ENCODE assay signal across 19 cellular contexts in genomic region chr1:158103275-158103674, GRCh38.
DNase-seq lines count a peak whose midpoint lies in the region; ATAC-seq, FAIRE-seq and TF ChIP-seq lines count a peak whose summit lies in the region.
"Had no signal": no experiment of that assay in that cellular context is flagged by ENCODE, and none has a peak within 500 bp of the region (broad histone marks: within the 10 kb centered on the region; RNA-seq: fewer than 3 reads in every experiment).

No MANE protein-coding gene starts in this region.

- TF ChIP-seq RAD21 in H1 (IDR thresholded peaks at IDR 0.05 in 1 of 2, conservative IDR thresholded peaks at IDR 0.05 in 1 of 2; ENCODE audit: low read depth in 2 of 2, low read length in 2 of 2): no peak

- BruUV-seq in A673 (replicated peaks; lab: Mats Ljungman, UMichigan): TSS peak; percentile 87

- H4K8ac ChIP-seq in H1 (ENCODE audit: extremely low read depth, insufficient read depth, low read length): no peak overlapping the region

- no peak for ATAC-seq in psoas muscle

- no peak overlapping the region for H2AK5ac ChIP-seq in H1 (ENCODE audit: low read depth, low read length)

- WGBS in HUES64: no CpG with 5 or more reads among the region's 1 CpG
- 0% methylated on average over 1 of the region's 1 CpG; no CpG with 5 or more reads in 1 of the 2 experiments for WGBS in H1 (ENCODE audit: extremely low coverage in 1 of 2, insufficient coverage in 1 of 2, insufficient read length in 1 of 2, insufficient replicate concordance in 2 of 2, low coverage in 1 of 2, low lambda C conversion rate in 2 of 2, missing lambda C conversion rate in 1 of 2), 2 experiments
- 54% methylated on average over 1 of the region's 1 CpG for WGBS in suprapubic skin
- 38 to 50% (median 40%) methylated on average over 1 of the region's 1 CpG for WGBS in psoas muscle, 3 donors

- peak overlapping the region; percentile 64 to 89 for H3K4me2 ChIP-seq in H1 (ENCODE audit: insufficient read depth in 1 of 2, low read depth in 2 of 2, low read length in 2 of 2)
- H3K4me2 ChIP-seq: BLaER1 had no signal

- peak overlapping the region; percentile 57 for H4K5ac ChIP-seq in H1 (ENCODE audit: insufficient read length, low read depth, low read length)

- H3K27me3 ChIP-seq in A673 (replicated peaks; ENCODE audit: insufficient read depth, low read depth, low read length, poor library complexity) (no peaks in the 10 kb centered on the region), HUES64 (ENCODE audit: insufficient read depth, low read length) (no peaks in the 10 kb centered on the region), H1 (replicated peaks in 1 of 4; ENCODE audit: control insufficient read depth in 3 of 4, extremely low read depth in 1 of 4, insufficient read depth in 3 of 4, low read length in 3 of 4) (no peaks in the 10 kb centered on the region), iPS-20b (ENCODE audit: insufficient read depth, low read length) (no peaks in the 10 kb centered on the region), suprapubic skin (peaks cover 8% of the 10 kb centered on the region), ascending aorta (no peaks in the 10 kb centered on the region), psoas muscle (ENCODE audit: insufficient read depth in 3 of 3, low read length in 2 of 3) (peaks cover 0 to 5% (median 0%) of the 10 kb centered on the region in 3 donors)
- H3K27me3 ChIP-seq: BLaER1 had no signal

- H3K18ac ChIP-seq in H1 (ENCODE audit: extremely low read depth, low read length): peak overlapping the region; percentile 75

- no peaks in the 10 kb centered on the region for H3K79me2 ChIP-seq in H1 (ENCODE audit: control insufficient read depth in 1 of 2, insufficient read depth in 2 of 2, low read length in 2 of 2)

- no peak overlapping the region for H3K56ac ChIP-seq in H1 (replicated peaks; ENCODE audit: insufficient read length, low read depth, low read length)

- H3K14ac ChIP-seq in H1 (ENCODE audit: insufficient read length): no peak overlapping the region

- H2BK12ac ChIP-seq in H1 (ENCODE audit: low read depth, low read length): no peak overlapping the region

- H3K79me1 ChIP-seq in H1 (ENCODE audit: low read depth, low read length): no peaks in the 10 kb centered on the region

- H2BK15ac ChIP-seq in H1 (ENCODE audit: low read length): no peak overlapping the region

- peak overlapping the region; percentile 27 for H2BK20ac ChIP-seq in H1 (ENCODE audit: low read length)

- peak overlapping the region; percentile 82; the same call in 1 of the 2 replicates for H2BK5ac ChIP-seq in H1 (ENCODE audit: low read depth, low read length)

- intact Hi-C loops in A673 (cut with micrococcal nuclease; ENCODE audit: unreplicated experiment): no loop called here
- intact Hi-C loops in ascending aorta (cut with DNase I): no loop called here
- intact Hi-C loops in psoas muscle (cut with DNase I): no loop called here

- FAIRE-seq in H1 (lab: Jason Lieb, UNC): no peak
- FAIRE-seq: GM19239, HTR-8/SVneo had no signal

- TF ChIP-seq EP300 in H1 (IDR thresholded peaks at IDR 0.05; ENCODE audit: borderline replicate concordance in 1 of 2, low read depth in 2 of 2, low read length in 2 of 2) (no peak), suprapubic skin (IDR thresholded peaks at IDR 0.05) (no peak)

- CTCF ChIA-PET in A673 (lab: Charles Lee): interaction anchor here (0.6 to 2.2 kb wide), 9 partner anchors 8 to 139 kb away, joined by 3 to 16 read pairs (median 8); no protein-coding TSS in a partner anchor
- CTCF ChIA-PET in H1 (lab: Charles Lee; ENCODE audit: partially characterized antibody): interaction anchor here (1.0 to 38.2 kb wide), 10 partner anchors 1 to 121 kb away, joined by 3 to 2918 read pairs (median 4); partner anchors contain the start of gene KIRREL1

- H3K23ac ChIP-seq in H1 (ENCODE audit: insufficient read length): no peak overlapping the region

- TF ChIP-seq CTCF in A673 (conservative IDR thresholded peaks at IDR 0.05; ENCODE audit: low read depth, low read length): no peak
- no peak for TF ChIP-seq CTCF in H1 (IDR thresholded peaks at IDR 0.05; ENCODE audit: control extremely low read depth in 1 of 3, insufficient read depth in 1 of 3, low read depth in 1 of 3, low read length in 3 of 3)
- no peak for TF ChIP-seq CTCF in suprapubic skin (IDR thresholded peaks at IDR 0.05)
- TF ChIP-seq CTCF in ascending aorta (IDR thresholded peaks at IDR 0.05): no peak
- TF ChIP-seq CTCF in psoas muscle (IDR thresholded peaks at IDR 0.05): no peak

- H3K36me3 ChIP-seq in A673 (ENCODE audit: insufficient read depth, low read length, poor library complexity, severe bottlenecking) (peaks cover 2% of the 10 kb centered on the region), HUES64 (ENCODE audit: insufficient read depth, low read length) (no peaks in the 10 kb centered on the region), H1 (ENCODE audit: control insufficient read depth in 2 of 4, insufficient read depth in 4 of 4, low read length in 3 of 4) (no peaks in the 10 kb centered on the region), iPS-20b (ENCODE audit: insufficient read depth, low read depth, low read length) (no peaks in the 10 kb centered on the region), suprapubic skin (no peaks in the 10 kb centered on the region), ascending aorta (no peaks in the 10 kb centered on the region), psoas muscle (ENCODE audit: insufficient read depth in 1 of 2, low read depth in 1 of 2) (no peaks in the 10 kb centered on the region)

- H2BK120ac ChIP-seq in H1 (replicated peaks; ENCODE audit: low read depth, low read length): peak overlapping the region; percentile 4

- peak overlapping the region; percentile 94 for H3K4ac ChIP-seq in H1 (replicated peaks; ENCODE audit: insufficient read length, low read depth, low read length)

- H3K9ac ChIP-seq in HUES64 (ENCODE audit: low read depth, low read length) (peak overlapping the region; percentile 48), H1 (replicated peaks in 1 of 4; ENCODE audit: extremely low read depth in 1 of 4, low read depth in 3 of 4, low read length in 3 of 4) (no peak overlapping the region), iPS-20b (ENCODE audit: low read depth, low read length) (peak overlapping the region; percentile 17; the same call in 1 of the 2 replicates)
- H3K9ac ChIP-seq: BLaER1 had no signal

- DNase-seq in A673 (ENCODE audit: low spot score): no peak
- DNase-seq in H1 (ENCODE audit: low read depth in 1 of 2, low spot score in 2 of 2): no peak
- DNase-seq in suprapubic skin (ENCODE audit: low spot score in 2 of 2): no peak
- DNase-seq in ascending aorta (ENCODE audit: low spot score in 2 of 2): no peak
- no peak for DNase-seq in stimulated activated naive CD4-positive, alpha-beta T cell (lab: John Stamatoyannopoulos, UW)
- DNase-seq in psoas muscle: no peak
- DNase-seq: AML-193; Caco-2; CD8-positive, alpha-beta memory T cell; DMS53; GF-D8; H7; IMR-90 had no signal

- H4K20me1 ChIP-seq in H1 (replicated peaks in 1 of 2; ENCODE audit: control insufficient read depth in 1 of 2, insufficient read depth in 2 of 2, low read length in 2 of 2): no peaks in the 10 kb centered on the region
- H4K20me1 ChIP-seq: BLaER1 had no signal

- H3K23me2 ChIP-seq in H1 (ENCODE audit: low read depth, low read length): no peaks in the 10 kb centered on the region; the same call in 1 of the 2 replicates

- H4K91ac ChIP-seq in H1 (replicated peaks; ENCODE audit: insufficient read length, low read length): peak overlapping the region; percentile 13

- H3K9me3 ChIP-seq in A673 (ENCODE audit: low read depth, low read length, poor library complexity, severe bottlenecking): no peaks in the 10 kb centered on the region
- H3K9me3 ChIP-seq in HUES64 (ENCODE audit: insufficient read depth, low read depth, low read length): no peaks in the 10 kb centered on the region
- no peaks in the 10 kb centered on the region for H3K9me3 ChIP-seq in H1 (ENCODE audit: insufficient read depth in 2 of 2, low read depth in 1 of 2, low read length in 1 of 2)
- no peaks in the 10 kb centered on the region for H3K9me3 ChIP-seq in iPS-20b (ENCODE audit: insufficient read depth, low read depth, low read length)
- H3K9me3 ChIP-seq in suprapubic skin: no peaks in the 10 kb centered on the region
- H3K9me3 ChIP-seq in ascending aorta: no peaks in the 10 kb centered on the region
- H3K9me3 ChIP-seq in psoas muscle: no peaks in the 10 kb centered on the region
- H3K9me3 ChIP-seq: BLaER1, Caco-2 had no signal

- H3K27ac ChIP-seq in A673 (ENCODE audit: low read depth, low read length, poor library complexity, severe bottlenecking): peak overlapping the region; percentile 66
- peak overlapping the region; percentile 93 for H3K27ac ChIP-seq in HUES64 (ENCODE audit: low read depth, low read length)
- no peak overlapping the region for H3K27ac ChIP-seq in H1 (ENCODE audit: low read depth, low read length)
- H3K27ac ChIP-seq in iPS-20b (ENCODE audit: low read length): peak overlapping the region; percentile 74
- H3K27ac ChIP-seq in suprapubic skin: no peak overlapping the region
- H3K27ac ChIP-seq in ascending aorta: no peak overlapping the region
- H3K27ac ChIP-seq in psoas muscle: no peak overlapping the region
- H3K27ac ChIP-seq: 22Rv1, BLaER1 had no signal

- H2AFZ ChIP-seq in H1 (ENCODE audit: low read length): no peak overlapping the region

- H3K4me3 ChIP-seq in A673 (ENCODE audit: low read depth, low read length, poor library complexity, severe bottlenecking) (no peak overlapping the region), HUES64 (ENCODE audit: low read length) (peak overlapping the region; percentile 24; the same call in 1 of the 2 replicates), H1 (ENCODE audit: extremely low read depth in 1 of 4, insufficient read depth in 2 of 4, low read depth in 3 of 4, low read length in 4 of 4) (peak overlapping the region in 1 of 4 experiments; percentile 33; a peak in 2 of 8 replicates), iPS-20b (ENCODE audit: low read length) (peak overlapping the region; percentile 38; the same call in 1 of the 2 replicates), suprapubic skin (no peak overlapping the region), ascending aorta (no peak overlapping the region), psoas muscle (no peak overlapping the region)
- H3K4me3 ChIP-seq: BLaER1 had no signal

- POLR2A ChIA-PET in A673 (lab: Charles Lee; ENCODE audit: low non-redundant PET) (interaction anchor here (0.6 to 0.7 kb wide), 2 partner anchors 11 to 113 kb away, joined by 4 to 5 read pairs; no protein-coding TSS in a partner anchor), H1 (lab: Charles Lee; ENCODE audit: partially characterized antibody) (interaction anchor here (0.9 to 2.2 kb wide), 10 partner anchors 9 to 110 kb away, joined by 3 to 8 read pairs (median 4); partner anchors contain the start of gene KIRREL1)

- TF ChIP-seq POLR2A in H1 (IDR thresholded peaks at IDR 0.05; ENCODE audit: control extremely low read depth in 1 of 2, low read depth in 2 of 2, low read length in 2 of 2) (no peak), suprapubic skin (IDR thresholded peaks at IDR 0.05) (no peak)

- H3K4me1 ChIP-seq in A673 (ENCODE audit: insufficient read depth, low read length, poor library complexity, severe bottlenecking): peaks cover 79% of the 10 kb centered on the region
- H3K4me1 ChIP-seq in HUES64 (ENCODE audit: insufficient read depth, low read length): peaks cover 88% of the 10 kb centered on the region
- H3K4me1 ChIP-seq in H1 (replicated peaks in 1 of 4; ENCODE audit: control insufficient read depth in 3 of 4, insufficient read depth in 4 of 4, low read length in 3 of 4): peaks cover 18 to 51% (median 41%) of the 10 kb centered on the region in 4 experiments
- H3K4me1 ChIP-seq in iPS-20b (ENCODE audit: insufficient read depth, low read length): peaks cover 83% of the 10 kb centered on the region
- no peaks in the 10 kb centered on the region for H3K4me1 ChIP-seq in suprapubic skin
- H3K4me1 ChIP-seq in ascending aorta: no peaks in the 10 kb centered on the region
- no peaks in the 10 kb centered on the region for H3K4me1 ChIP-seq in psoas muscle
- H3K4me1 ChIP-seq: BLaER1 had no signal

Comparison
In these comparisons a context has a peak if more than half of its experiments do, and no peak if none do; other contexts are left out.
1. H3K27ac ChIP-seq: peak in A673 (single experiment), HUES64 (single experiment) and iPS-20b (single experiment); none in H1 (single experiment), suprapubic skin (single experiment), ascending aorta (0 of 2) and psoas muscle (single experiment).
2. H3K4me3 ChIP-seq: peak in HUES64 (single experiment) and iPS-20b (single experiment); none in A673 (single experiment), suprapubic skin (single experiment), ascending aorta (0 of 2) and psoas muscle (single experiment).
3. H3K9ac ChIP-seq: peak in HUES64 (single experiment) and iPS-20b (single experiment); none in H1 (0 of 4).